Comparison of ENCODE assay signal across 15 cellular contexts in the genomic region with DNA sequence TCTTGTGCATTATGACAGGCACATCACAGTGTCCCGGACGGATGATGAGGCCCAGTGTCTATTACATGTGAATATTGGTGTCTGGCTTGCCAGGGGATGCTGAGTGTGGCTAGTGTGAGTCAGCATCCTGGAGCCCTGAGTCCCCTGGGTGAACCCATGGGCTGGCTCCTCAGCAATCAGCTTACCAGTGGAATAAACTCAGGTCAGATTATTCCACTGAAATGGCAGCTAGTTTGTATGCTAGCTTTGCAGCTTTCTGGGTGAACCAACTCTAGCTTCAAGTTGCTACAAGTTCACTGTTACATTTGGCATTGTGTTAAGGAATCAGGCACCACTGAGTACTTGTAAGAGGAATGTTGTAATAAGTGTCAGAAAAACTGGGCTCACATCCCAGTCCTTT. TPM values are rescaled to one million over a fixed set of nuclear protein-coding genes. Genes with fewer than 3 reads are reported as not detected.
A peak's percentile ranks its signal among the peaks of the same experiment; 100 is the strongest.
DNase-seq lines count a peak whose midpoint lies in the region; ATAC-seq lines count a peak whose summit lies in the region.
"Had no signal": no experiment of that assay in that cellular context is flagged by ENCODE, and none has a peak within 500 bp of the region (broad histone marks: within the 10 kb centered on the region; RNA-seq: fewer than 3 reads in every experiment).

No MANE protein-coding gene starts in this region.

- H3K27ac Mint-ChIP-seq in activated CD4-positive, alpha-beta memory T cell treated with anti-CD3 and anti-CD28 coated beads, Interleukin-2, amount 10 ng/mL, durations not matched to agents 7 days and 5 days, result no peak overlapping the region

- DNase-seq in A172 (ENCODE audit: low spot score) (peak; percentile 88), GM03348 (ENCODE audit: low spot score) (peak; percentile 66), hepatic stellate cell (ENCODE audit: low spot score) (peak; percentile 26), NCI-H774 (lab: John Stamatoyannopoulos, UW) (no peak), 8988T (no peak), T-helper 1 cell (no peak)
- peak; percentile 36 for DNase-seq in activated CD4-positive, alpha-beta memory T cell treated with anti-CD3 and anti-CD28 coated beads, Interleukin-2, amount 10 ng/mL, durations not matched to agents 7 days and 5 days
- DNase-seq: activated CD4-positive, CD25-positive, alpha-beta regulatory T cell treated with anti-CD3 and anti-CD28 coated beads, Interleukin-2, amount 50 U/mL, for 72 hours; GOT3; NCI-H1436 treated with DMSO at 0.1 percent for 48 hours; Peyer's patch; stimulated activated CD4-positive, alpha-beta T cell treated with anti-CD3 and anti-CD28 coated beads, Interleukin-4, amount 100 ng/mL, for 24 hours had no signal

- no peak overlapping the region for H3K4me3 Mint-ChIP-seq in activated CD4-positive, alpha-beta memory T cell treated with anti-CD3 and anti-CD28 coated beads, Interleukin-2, amount 10 ng/mL, durations not matched to agents 7 days and 5 days

- H3K36me3 Mint-ChIP-seq in activated CD4-positive, alpha-beta memory T cell treated with anti-CD3 and anti-CD28 coated beads, Interleukin-2, amount 10 ng/mL, durations not matched to agents 7 days and 5 days (ENCODE audit: low read depth), result no peaks in the 10 kb centered on the region

- POLR2A ChIA-PET in activated CD4-positive, alpha-beta memory T cell treated with anti-CD3 and anti-CD28 coated beads, Interleukin-2, amount 10 ng/mL, durations not matched to agents 7 days and 5 days (lab: Charles Lee), result interaction anchor here (0.9 kb wide), 1 partner anchor 72 kb away, joined by 3 read pairs; no protein-coding TSS in a partner anchor

- peaks cover 25% of the 10 kb centered on the region for H3K27me3 Mint-ChIP-seq in activated CD4-positive, alpha-beta memory T cell treated with anti-CD3 and anti-CD28 coated beads, Interleukin-2, amount 10 ng/mL, durations not matched to agents 7 days and 5 days

- ATAC-seq in GM19463 (IDR thresholded peaks at IDR 0.05; ENCODE audit: unreplicated experiment), result no peak

- H3K9me3 Mint-ChIP-seq in activated CD4-positive, alpha-beta memory T cell treated with anti-CD3 and anti-CD28 coated beads, Interleukin-2, amount 10 ng/mL, durations not matched to agents 7 days and 5 days, result no peaks in the 10 kb centered on the region

- peaks cover 7% of the 10 kb centered on the region for H3K4me1 Mint-ChIP-seq in activated CD4-positive, alpha-beta memory T cell treated with anti-CD3 and anti-CD28 coated beads, Interleukin-2, amount 10 ng/mL, durations not matched to agents 7 days and 5 days

- CTCF ChIA-PET in activated CD4-positive, alpha-beta memory T cell treated with anti-CD3 and anti-CD28 coated beads, Interleukin-2, amount 10 ng/mL, durations not matched to agents 7 days and 5 days (lab: Charles Lee), result interaction anchor here (1.2 to 12.4 kb wide), 7 partner anchors 9 to 276 kb away, joined by 3 to 174 read pairs (median 5); no protein-coding TSS in a partner anchor

RNA-seq across cellular contexts. Expression of a gene that starts 23.9 kb away (rescaled TPM):
- not detected in 2 replicates for total RNA-seq in A172 (2014; rRNA removed; shearing (Covaris generic))
- total RNA-seq in activated CD4-positive, alpha-beta memory T cell treated with anti-CD3 and anti-CD28 coated beads, Interleukin-2, amount 10 ng/mL, durations not matched to agents 7 days and 5 days, result not detected
- total RNA-seq: adrenal gland, Caco-2, Peyer's patch had no signal

RNA-seq across cellular contexts. Expression of a gene that starts 41.1 kb away (rescaled TPM):
- not detected in 2 replicates for total RNA-seq in A172 (2014; rRNA removed; shearing (Covaris generic))
- not detected for total RNA-seq in activated CD4-positive, alpha-beta memory T cell treated with anti-CD3 and anti-CD28 coated beads, Interleukin-2, amount 10 ng/mL, durations not matched to agents 7 days and 5 days
- total RNA-seq: adrenal gland, Caco-2, Peyer's patch had no signal

Comparison
In these comparisons a context has a peak if more than half of its experiments do, and no peak if none do; other contexts are left out.
1. DNase-seq: peak in A172 (single experiment), GM03348 (single experiment), activated CD4-positive, alpha-beta memory T cell treated with anti-CD3 and anti-CD28 coated beads, Interleukin-2, amount 10 ng/mL, durations not matched to agents 7 days and 5 days (single experiment) and hepatic stellate cell (single experiment); none in NCI-H774 (single experiment), 8988T (single experiment) and T-helper 1 cell (0 of 5).